ENCODE assay signal across 1 cellular context in the genomic region with DNA sequence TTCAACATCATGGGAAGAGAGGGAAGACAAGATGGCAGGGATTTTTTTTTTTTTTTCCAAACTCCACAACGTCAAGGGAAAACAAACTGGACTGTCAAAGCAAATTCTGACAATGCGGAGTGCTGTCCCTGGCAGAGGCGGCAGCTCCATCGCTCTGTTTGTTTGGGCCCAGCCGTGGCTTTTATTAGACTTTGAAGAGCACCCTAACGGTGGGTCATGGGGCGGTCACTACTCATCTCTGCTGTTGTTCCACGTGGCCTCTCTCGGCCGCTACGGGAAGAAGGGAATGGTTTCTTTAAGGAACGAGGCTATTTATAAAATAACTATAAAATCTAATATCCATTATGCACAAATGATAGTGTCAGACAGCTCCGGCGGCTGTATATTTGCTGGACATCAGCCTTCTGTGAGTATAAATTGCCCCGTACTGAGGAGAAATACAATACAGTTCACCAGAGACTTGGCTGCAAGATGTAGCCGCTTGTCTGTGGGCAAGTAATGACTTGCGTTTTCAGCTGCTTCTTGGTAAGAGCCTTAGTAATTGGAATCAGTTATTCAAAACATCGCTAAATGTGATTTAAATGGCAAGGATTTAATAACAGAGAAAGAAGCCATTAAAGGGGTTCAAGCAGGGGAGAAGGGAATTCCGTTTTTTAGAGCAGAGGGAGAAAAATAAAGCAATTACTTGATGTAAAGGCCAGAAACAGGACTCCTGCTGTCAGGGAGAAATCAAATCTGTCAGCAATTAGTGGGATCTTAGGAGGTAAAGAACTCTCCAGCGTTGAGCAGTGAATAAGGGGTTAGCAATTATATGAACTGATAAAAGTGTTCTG.
TF ChIP-seq lines count a peak whose summit lies in the region.

No MANE protein-coding gene starts in this region.

TF ChIP-seq in SK-N-SH, 30 proteins besides CTCF, POLR2A, EP300 and RAD21 (continued from another document):
- TF ChIP-seq, protein P1, sequence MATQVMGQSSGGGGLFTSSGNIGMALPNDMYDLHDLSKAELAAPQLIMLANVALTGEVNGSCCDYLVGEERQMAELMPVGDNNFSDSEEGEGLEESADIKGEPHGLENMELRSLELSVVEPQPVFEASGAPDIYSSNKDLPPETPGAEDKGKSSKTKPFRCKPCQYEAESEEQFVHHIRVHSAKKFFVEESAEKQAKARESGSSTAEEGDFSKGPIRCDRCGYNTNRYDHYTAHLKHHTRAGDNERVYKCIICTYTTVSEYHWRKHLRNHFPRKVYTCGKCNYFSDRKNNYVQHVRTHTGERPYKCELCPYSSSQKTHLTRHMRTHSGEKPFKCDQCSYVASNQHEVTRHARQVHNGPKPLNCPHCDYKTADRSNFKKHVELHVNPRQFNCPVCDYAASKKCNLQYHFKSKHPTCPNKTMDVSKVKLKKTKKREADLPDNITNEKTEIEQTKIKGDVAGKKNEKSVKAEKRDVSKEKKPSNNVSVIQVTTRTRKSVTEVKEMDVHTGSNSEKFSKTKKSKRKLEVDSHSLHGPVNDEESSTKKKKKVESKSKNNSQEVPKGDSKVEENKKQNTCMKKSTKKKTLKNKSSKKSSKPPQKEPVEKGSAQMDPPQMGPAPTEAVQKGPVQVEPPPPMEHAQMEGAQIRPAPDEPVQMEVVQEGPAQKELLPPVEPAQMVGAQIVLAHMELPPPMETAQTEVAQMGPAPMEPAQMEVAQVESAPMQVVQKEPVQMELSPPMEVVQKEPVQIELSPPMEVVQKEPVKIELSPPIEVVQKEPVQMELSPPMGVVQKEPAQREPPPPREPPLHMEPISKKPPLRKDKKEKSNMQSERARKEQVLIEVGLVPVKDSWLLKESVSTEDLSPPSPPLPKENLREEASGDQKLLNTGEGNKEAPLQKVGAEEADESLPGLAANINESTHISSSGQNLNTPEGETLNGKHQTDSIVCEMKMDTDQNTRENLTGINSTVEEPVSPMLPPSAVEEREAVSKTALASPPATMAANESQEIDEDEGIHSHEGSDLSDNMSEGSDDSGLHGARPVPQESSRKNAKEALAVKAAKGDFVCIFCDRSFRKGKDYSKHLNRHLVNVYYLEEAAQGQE (IDR thresholded peaks at IDR 0.05; ENCODE audit: low read depth, low read length), result no peak
- TF ChIP-seq GATA2 (CRISPR knock-in tag; IDR thresholded peaks at IDR 0.05), result peak; percentile 71
TF ChIP-seq in SK-N-SH: peak in this region for 3.
